ENCODE assay signal across 8 cellular contexts in genomic region chr2:222423632-222424280, GRCh38. TPM values are rescaled to one million over a fixed set of nuclear protein-coding genes. Genes with fewer than 3 reads are reported as not detected.
DNase-seq lines count a peak whose midpoint lies in the region; ATAC-seq and TF ChIP-seq lines count a peak whose summit lies in the region.

No MANE protein-coding gene starts in this region.

- H3K36me3 ChIP-seq in HUES48 (ENCODE audit: control insufficient read depth, insufficient read depth, low read length): no peaks in the 10 kb centered on the region

- peaks cover 55% of the 10 kb centered on the region for H3K36me3 Mint-ChIP-seq in Calu3 (ENCODE audit: insufficient read depth, unreplicated experiment)
- peaks cover 5 to 7% of the 10 kb centered on the region in 2 donors for H3K36me3 Mint-ChIP-seq in activated T-cell treated with anti-CD3 and anti-CD28 coated beads, Interleukin-2, amount 50 U/mL, for 72 hours (ENCODE audit: insufficient read depth in 2 of 2)

- no peak overlapping the region for H3K27ac ChIP-seq in HUES48 (ENCODE audit: low read depth, low read length)

- CTCF ChIA-PET in Calu3 (lab: Charles Lee): interaction anchor here (1.0 kb wide), 1 partner anchor 106 kb away, joined by 3 read pairs; no protein-coding TSS in a partner anchor

- H3K9me3 ChIP-seq in HUES48 (ENCODE audit: control insufficient read depth, insufficient read depth, low read length): no peaks in the 10 kb centered on the region
- peaks cover 3% of the 10 kb centered on the region for H3K9me3 ChIP-seq in iPS-18c (ENCODE audit: control insufficient read depth, insufficient read depth, low read length)

- peaks cover 84% of the 10 kb centered on the region for H3K27me3 ChIP-seq in HUES48 (ENCODE audit: control insufficient read depth, insufficient read depth, low read length)

- peak; percentile 71 to 76 for ATAC-seq in activated T-cell treated with anti-CD3 and anti-CD28 coated beads, Interleukin-2, amount 50 U/mL, for 72 hours (replicated peaks in 1 of 2)
- ATAC-seq in SK-N-SH treated with all-trans-retinoic acid at 6 μM for 48 hours: no peak

- peaks cover 30% of the 10 kb centered on the region for H3K4me1 Mint-ChIP-seq in Calu3 (ENCODE audit: low read depth, unreplicated experiment)
- H3K4me1 Mint-ChIP-seq in activated T-cell treated with anti-CD3 and anti-CD28 coated beads, Interleukin-2, amount 50 U/mL, for 72 hours (ENCODE audit: low read depth): peaks cover 44% of the 10 kb centered on the region

- no peak for TF ChIP-seq CTCF in Calu3 (IDR thresholded peaks at IDR 0.05; ENCODE audit: unreplicated experiment)
- TF ChIP-seq CTCF in GM20000 (IDR thresholded peaks at IDR 0.05; ENCODE audit: extremely low read depth, missing control alignments): no peak

- H3K4me3 Mint-ChIP-seq in Calu3 (ENCODE audit: low read depth, unreplicated experiment): peak overlapping the region; percentile 93
- H3K4me3 Mint-ChIP-seq in activated T-cell treated with anti-CD3 and anti-CD28 coated beads, Interleukin-2, amount 50 U/mL, for 72 hours: peak overlapping the region; percentile 89 to 100

- H3K4me1 ChIP-seq in HUES48 (ENCODE audit: control insufficient read depth, insufficient read depth, low read length): peaks cover 10% of the 10 kb centered on the region; the same call in 1 of the 2 replicates

- intact Hi-C loops in Calu3 (cut with micrococcal nuclease; ENCODE audit: unreplicated experiment): loop anchor here (5.0 kb wide), 1 partner anchor 71 kb away; no protein-coding TSS in a partner anchor

- no TSS peak for BruUV-seq in Calu3 (replicated peaks; lab: Mats Ljungman, UMichigan)

- H3K27ac Mint-ChIP-seq in Calu3 (ENCODE audit: unreplicated experiment): peak overlapping the region; percentile 86
- peak overlapping the region; percentile 96 for H3K27ac Mint-ChIP-seq in activated T-cell treated with anti-CD3 and anti-CD28 coated beads, Interleukin-2, amount 50 U/mL, for 72 hours

- H3K9ac ChIP-seq in HUES48 (ENCODE audit: low read depth, low read length): no peak overlapping the region

- no peaks in the 10 kb centered on the region for H3K9me3 Mint-ChIP-seq in Calu3 (ENCODE audit: low read depth, unreplicated experiment)
- H3K9me3 Mint-ChIP-seq in activated T-cell treated with anti-CD3 and anti-CD28 coated beads, Interleukin-2, amount 50 U/mL, for 72 hours: no peaks in the 10 kb centered on the region

- no peaks in the 10 kb centered on the region for H3K27me3 Mint-ChIP-seq in Calu3 (ENCODE audit: unreplicated experiment)
- peaks cover 68% of the 10 kb centered on the region for H3K27me3 Mint-ChIP-seq in activated T-cell treated with anti-CD3 and anti-CD28 coated beads, Interleukin-2, amount 50 U/mL, for 72 hours (ENCODE audit: low read depth)

- DNase-seq in Calu3 (peak; percentile 60), GM20000 (ENCODE audit: low spot score) (peak; percentile 80), NCI-H2029 treated with DMSO at 0.1 percent for 48 hours (lab: John Stamatoyannopoulos, UW) (no peak)
- peak; percentile 62 to 69 for DNase-seq in activated T-cell treated with anti-CD3 and anti-CD28 coated beads, Interleukin-2, amount 50 U/mL, for 72 hours
- DNase-seq in stimulated activated CD4-positive, alpha-beta T cell treated with anti-CD3 and anti-CD28 coated beads, Interleukin-4, amount 100 ng/mL, for 48 hours (ENCODE audit: low read depth in 2 of 2): peak; percentile 22 to 64

- H3K4me3 ChIP-seq in HUES48 (ENCODE audit: low read depth, low read length) (peak overlapping the region; percentile 61), iPS-18c (ENCODE audit: insufficient read depth, low read depth, low read length) (peak overlapping the region; percentile 49)

TF ChIP-seq in SK-N-SH treated with all-trans-retinoic acid at 6 μM for 48 hours, 23 proteins besides CTCF, POLR2A, EP300 and RAD21:
- TF ChIP-seq GLIS3 (CRISPR knock-in tag; IDR thresholded peaks at IDR 0.05) (no peak), BACH2 (CRISPR knock-in tag; IDR thresholded peaks at IDR 0.05; ENCODE audit: borderline replicate concordance) (no peak), CSDC2 (CRISPR knock-in tag; IDR thresholded peaks at IDR 0.05) (no peak), TCF4 (CRISPR knock-in tag; IDR thresholded peaks at IDR 0.05; ENCODE audit: borderline replicate concordance) (no peak), CREB5 (CRISPR knock-in tag; IDR thresholded peaks at IDR 0.05; ENCODE audit: low read depth) (no peak), ZFP30 (CRISPR knock-in tag; IDR thresholded peaks at IDR 0.05) (no peak), SNAI2 (CRISPR knock-in tag; IDR thresholded peaks at IDR 0.05) (no peak), PPARA (CRISPR knock-in tag; IDR thresholded peaks at IDR 0.05; ENCODE audit: borderline replicate concordance) (no peak)
- TF ChIP-seq, protein P1, sequence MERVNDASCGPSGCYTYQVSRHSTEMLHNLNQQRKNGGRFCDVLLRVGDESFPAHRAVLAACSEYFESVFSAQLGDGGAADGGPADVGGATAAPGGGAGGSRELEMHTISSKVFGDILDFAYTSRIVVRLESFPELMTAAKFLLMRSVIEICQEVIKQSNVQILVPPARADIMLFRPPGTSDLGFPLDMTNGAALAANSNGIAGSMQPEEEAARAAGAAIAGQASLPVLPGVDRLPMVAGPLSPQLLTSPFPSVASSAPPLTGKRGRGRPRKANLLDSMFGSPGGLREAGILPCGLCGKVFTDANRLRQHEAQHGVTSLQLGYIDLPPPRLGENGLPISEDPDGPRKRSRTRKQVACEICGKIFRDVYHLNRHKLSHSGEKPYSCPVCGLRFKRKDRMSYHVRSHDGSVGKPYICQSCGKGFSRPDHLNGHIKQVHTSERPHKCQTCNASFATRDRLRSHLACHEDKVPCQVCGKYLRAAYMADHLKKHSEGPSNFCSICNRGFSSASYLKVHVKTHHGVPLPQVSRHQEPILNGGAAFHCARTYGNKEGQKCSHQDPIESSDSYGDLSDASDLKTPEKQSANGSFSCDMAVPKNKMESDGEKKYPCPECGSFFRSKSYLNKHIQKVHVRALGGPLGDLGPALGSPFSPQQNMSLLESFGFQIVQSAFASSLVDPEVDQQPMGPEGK (CRISPR knock-in tag; IDR thresholded peaks at IDR 0.05; ENCODE audit: borderline replicate concordance): no peak

RNA-seq across cellular contexts. Expression of gene SGPP2, which starts 0.6 kb away (rescaled TPM):
- total RNA-seq in Calu3 (2022): 48.8 and 56.9 TPM in 2 replicates
- total RNA-seq in activated T-cell treated with anti-CD3 and anti-CD28 coated beads, Interleukin-2, amount 50 U/mL, for 72 hours: 10 to 100 TPM; 15.1 to 20.9 TPM
